ENCODE assay signal across 6 cellular contexts in the genomic region with DNA sequence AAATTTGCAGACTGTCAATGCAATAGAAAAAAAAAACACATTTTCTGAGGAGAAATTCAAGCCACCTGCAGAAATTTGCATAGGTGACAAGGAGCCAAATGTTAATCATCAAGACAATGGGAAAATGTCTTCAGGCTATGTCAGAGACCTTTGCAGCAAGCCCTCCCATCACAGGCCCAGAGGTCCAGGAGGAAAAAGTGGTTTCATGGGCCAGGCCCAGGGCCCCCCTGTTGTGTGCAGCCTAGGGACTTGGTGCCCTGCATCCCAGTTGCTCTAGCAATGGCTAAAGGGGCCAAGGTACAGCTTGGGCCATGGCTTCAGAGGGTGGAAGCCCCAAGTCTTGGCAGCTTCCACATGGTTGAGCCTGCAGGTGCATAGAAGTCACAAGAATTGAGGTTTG.
"Had no signal": no experiment of that assay in that cellular context is flagged by ENCODE, and none has a peak within 500 bp of the region (broad histone marks: within the 10 kb centered on the region; RNA-seq: fewer than 3 reads in every experiment).

No MANE protein-coding gene starts in this region.

- H3K27me3 Mint-ChIP-seq: IgD-negative memory B cell had no signal

- H3K4me3 ChIP-seq: K562 had no signal

- DNase-seq: IMR-90, KBM-7 had no signal

- H3K27ac ChIP-seq: HL-60 had no signal

- H3K4me1 Mint-ChIP-seq: IgD-negative memory B cell had no signal

- ATAC-seq: HepG2, K562 had no signal

- H3K4me3 Mint-ChIP-seq: IgD-negative memory B cell had no signal
